ENCODE assay signal across 2 cellular contexts in the genomic region with DNA sequence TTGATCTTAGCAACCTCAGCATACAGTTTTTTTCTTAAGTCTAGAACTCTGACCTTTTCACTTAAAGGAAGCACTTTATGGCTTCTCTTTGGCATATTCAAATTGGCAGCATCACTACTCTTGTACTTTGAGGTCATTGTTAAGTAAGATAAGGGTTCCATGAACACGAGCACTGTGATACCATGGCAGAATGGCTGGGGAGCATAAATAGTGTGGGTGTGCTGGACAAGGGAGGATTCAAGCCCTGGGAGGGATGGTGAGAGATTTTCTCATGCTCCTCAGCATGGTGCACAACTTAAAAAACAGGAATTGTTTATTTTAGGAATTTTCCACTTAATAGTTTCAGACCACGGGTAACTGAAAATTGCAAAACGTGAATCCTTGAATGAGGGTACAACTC.
TF ChIP-seq lines count a peak whose summit lies in the region.

No MANE protein-coding gene starts in this region.

TF ChIP-seq in liver, 16 proteins besides CTCF, POLR2A, EP300 and RAD21 (continued from another document):
- TF ChIP-seq, protein P1, sequence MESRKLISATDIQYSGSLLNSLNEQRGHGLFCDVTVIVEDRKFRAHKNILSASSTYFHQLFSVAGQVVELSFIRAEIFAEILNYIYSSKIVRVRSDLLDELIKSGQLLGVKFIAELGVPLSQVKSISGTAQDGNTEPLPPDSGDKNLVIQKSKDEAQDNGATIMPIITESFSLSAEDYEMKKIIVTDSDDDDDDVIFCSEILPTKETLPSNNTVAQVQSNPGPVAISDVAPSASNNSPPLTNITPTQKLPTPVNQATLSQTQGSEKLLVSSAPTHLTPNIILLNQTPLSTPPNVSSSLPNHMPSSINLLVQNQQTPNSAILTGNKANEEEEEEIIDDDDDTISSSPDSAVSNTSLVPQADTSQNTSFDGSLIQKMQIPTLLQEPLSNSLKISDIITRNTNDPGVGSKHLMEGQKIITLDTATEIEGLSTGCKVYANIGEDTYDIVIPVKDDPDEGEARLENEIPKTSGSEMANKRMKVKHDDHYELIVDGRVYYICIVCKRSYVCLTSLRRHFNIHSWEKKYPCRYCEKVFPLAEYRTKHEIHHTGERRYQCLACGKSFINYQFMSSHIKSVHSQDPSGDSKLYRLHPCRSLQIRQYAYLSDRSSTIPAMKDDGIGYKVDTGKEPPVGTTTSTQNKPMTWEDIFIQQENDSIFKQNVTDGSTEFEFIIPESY (IDR thresholded peaks at IDR 0.05): no peak

TF ChIP-seq in HepG2, 621 proteins besides CTCF, POLR2A, EP300 and RAD21 (continued from another document):
- TF ChIP-seq PAX8 (CRISPR knock-in tag; IDR thresholded peaks at IDR 0.05; ENCODE audit: borderline replicate concordance) (no peak), ZNF570 (CRISPR knock-in tag; IDR thresholded peaks at IDR 0.05; ENCODE audit: borderline replicate concordance) (no peak), KDM5A (IDR thresholded peaks at IDR 0.05; ENCODE audit: borderline replicate concordance, low read length) (no peak), ZFP90 (CRISPR knock-in tag; IDR thresholded peaks at IDR 0.05; ENCODE audit: borderline replicate concordance) (no peak), ZSCAN21 (CRISPR knock-in tag; IDR thresholded peaks at IDR 0.05; ENCODE audit: borderline replicate concordance) (no peak), ZNF672 (CRISPR knock-in tag; IDR thresholded peaks at IDR 0.05) (no peak), SP4 (CRISPR knock-in tag; IDR thresholded peaks at IDR 0.05) (no peak), RFX3 (CRISPR knock-in tag; IDR thresholded peaks at IDR 0.05) (no peak), ZNF766 (CRISPR knock-in tag; IDR thresholded peaks at IDR 0.05; ENCODE audit: borderline replicate concordance) (no peak), DBP (CRISPR knock-in tag; IDR thresholded peaks at IDR 0.05; ENCODE audit: not compliant biosample characterization) (no peak), HINFP (CRISPR knock-in tag; IDR thresholded peaks at IDR 0.05; ENCODE audit: low read depth) (no peak), ZNF737 (CRISPR knock-in tag; IDR thresholded peaks at IDR 0.05; ENCODE audit: borderline replicate concordance) (no peak), ZNF780A (CRISPR knock-in tag; IDR thresholded peaks at IDR 0.05) (no peak)
- TF ChIP-seq, protein P2, sequence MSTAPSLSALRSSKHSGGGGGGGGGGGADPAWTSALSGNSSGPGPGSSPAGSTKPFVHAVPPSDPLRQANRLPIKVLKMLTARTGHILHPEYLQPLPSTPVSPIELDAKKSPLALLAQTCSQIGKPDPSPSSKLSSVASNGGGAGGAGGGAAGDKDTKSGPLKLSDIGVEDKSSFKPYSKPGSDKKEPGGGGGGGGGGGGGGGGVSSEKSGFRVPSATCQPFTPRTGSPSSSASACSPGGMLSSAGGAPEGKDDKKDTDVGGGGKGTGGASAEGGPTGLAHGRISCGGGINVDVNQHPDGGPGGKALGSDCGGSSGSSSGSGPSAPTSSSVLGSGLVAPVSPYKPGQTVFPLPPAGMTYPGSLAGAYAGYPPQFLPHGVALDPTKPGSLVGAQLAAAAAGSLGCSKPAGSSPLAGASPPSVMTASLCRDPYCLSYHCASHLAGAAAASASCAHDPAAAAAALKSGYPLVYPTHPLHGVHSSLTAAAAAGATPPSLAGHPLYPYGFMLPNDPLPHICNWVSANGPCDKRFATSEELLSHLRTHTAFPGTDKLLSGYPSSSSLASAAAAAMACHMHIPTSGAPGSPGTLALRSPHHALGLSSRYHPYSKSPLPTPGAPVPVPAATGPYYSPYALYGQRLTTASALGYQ (CRISPR knock-in tag; IDR thresholded peaks at IDR 0.05): no peak
- TF ChIP-seq, protein P3, sequence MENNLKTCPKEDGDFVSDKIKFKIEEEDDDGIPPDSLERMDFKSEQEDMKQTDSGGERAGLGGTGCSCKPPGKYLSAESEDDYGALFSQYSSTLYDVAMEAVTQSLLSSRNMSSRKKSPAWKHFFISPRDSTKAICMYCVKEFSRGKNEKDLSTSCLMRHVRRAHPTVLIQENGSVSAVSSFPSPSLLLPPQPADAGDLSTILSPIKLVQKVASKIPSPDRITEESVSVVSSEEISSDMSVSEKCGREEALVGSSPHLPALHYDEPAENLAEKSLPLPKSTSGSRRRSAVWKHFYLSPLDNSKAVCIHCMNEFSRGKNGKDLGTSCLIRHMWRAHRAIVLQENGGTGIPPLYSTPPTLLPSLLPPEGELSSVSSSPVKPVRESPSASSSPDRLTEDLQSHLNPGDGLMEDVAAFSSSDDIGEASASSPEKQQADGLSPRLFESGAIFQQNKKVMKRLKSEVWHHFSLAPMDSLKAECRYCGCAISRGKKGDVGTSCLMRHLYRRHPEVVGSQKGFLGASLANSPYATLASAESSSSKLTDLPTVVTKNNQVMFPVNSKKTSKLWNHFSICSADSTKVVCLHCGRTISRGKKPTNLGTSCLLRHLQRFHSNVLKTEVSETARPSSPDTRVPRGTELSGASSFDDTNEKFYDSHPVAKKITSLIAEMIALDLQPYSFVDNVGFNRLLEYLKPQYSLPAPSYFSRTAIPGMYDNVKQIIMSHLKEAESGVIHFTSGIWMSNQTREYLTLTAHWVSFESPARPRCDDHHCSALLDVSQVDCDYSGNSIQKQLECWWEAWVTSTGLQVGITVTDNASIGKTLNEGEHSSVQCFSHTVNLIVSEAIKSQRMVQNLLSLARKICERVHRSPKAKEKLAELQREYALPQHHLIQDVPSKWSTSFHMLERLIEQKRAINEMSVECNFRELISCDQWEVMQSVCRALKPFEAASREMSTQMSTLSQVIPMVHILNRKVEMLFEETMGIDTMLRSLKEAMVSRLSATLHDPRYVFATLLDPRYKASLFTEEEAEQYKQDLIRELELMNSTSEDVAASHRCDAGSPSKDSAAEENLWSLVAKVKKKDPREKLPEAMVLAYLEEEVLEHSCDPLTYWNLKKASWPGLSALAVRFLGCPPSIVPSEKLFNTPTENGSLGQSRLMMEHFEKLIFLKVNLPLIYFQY (CRISPR knock-in tag; IDR thresholded peaks at IDR 0.05; ENCODE audit: borderline replicate concordance): no peak
